21 cellular contexts compared by ENCODE assay signal in the genomic region with DNA sequence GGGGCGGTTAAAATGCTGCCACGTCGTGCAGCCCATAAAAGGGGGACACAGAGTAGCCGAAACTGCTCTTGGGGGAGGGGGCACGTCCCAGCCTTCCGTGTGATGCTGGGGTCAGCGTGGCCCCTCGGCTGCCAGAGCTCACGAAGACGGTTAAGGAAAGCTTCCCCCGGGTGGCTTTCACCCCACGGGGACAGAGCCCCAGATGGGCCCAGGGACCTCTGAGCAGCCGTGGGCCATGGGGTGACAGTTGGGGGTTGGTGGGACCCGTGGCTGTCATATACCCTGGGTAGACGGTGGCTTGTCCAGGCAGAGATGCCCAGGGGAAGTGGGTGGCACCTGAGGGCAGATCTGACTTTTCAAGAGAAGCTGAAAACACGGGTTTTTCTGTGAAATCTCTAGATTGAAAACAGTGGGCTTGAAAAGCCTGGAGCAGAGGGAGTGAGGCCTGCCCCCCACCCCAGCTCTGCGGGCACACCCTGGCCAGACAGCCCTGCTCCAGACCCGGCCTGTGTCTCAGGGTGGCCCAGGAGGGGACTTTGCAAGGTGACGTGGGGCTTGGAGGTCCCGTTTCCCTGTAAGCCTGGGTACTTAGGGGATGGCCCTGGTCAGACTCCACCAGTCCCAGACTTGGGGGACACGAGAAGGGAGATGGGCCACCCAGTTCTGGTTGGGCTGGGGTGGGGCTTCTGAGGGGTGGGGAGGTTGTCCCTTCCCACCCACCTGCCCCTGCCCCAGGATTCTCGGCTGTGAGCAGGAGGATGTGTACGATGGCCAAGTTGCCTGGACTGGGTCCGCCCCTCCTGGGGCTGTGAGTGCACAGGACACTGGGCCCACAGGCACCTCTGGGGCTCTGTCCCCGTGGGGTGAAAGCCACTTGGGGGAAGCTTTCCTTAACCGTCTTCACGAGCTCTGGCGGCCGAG. TPM values are rescaled to one million over a fixed set of nuclear protein-coding genes. Genes with fewer than 3 reads are reported as not detected.
DNase-seq lines count a peak whose midpoint lies in the region; ATAC-seq, FAIRE-seq and TF ChIP-seq lines count a peak whose summit lies in the region.
"Had no signal": no experiment of that assay in that cellular context is flagged by ENCODE, and none has a peak within 500 bp of the region (broad histone marks: within the 10 kb centered on the region; RNA-seq: fewer than 3 reads in every experiment).

No MANE protein-coding gene starts in this region.

- intact Hi-C loops in K562 (cut with micrococcal nuclease) = no loop called here
- intact Hi-C loops in spleen (cut with DNase I; ENCODE audit: low total_unique reads) = no loop called here
- intact Hi-C loops in esophagus muscularis mucosa (cut with DNase I) = no loop called here
- intact Hi-C loops in natural killer cell (cut with micrococcal nuclease) = no loop called here

- H3K9me1 ChIP-seq in K562 (ENCODE audit: control insufficient read depth, insufficient read depth, low read length) = no peaks in the 10 kb centered on the region

- H3K27ac ChIP-seq in K562 (ENCODE audit: extremely low read depth, low read depth, low read length) (no peak overlapping the region), hepatocyte (peak overlapping the region; percentile 88), spleen (no peak overlapping the region), esophagus muscularis mucosa (replicated peaks in 1 of 4) (no peak overlapping the region)
- H3K27ac ChIP-seq: ascending aorta, RWPE1, tibial artery had no signal

- CTCF ChIA-PET in K562 (lab: Yijun Ruan, JAX; ENCODE audit: low intra/inter-chr PET ratio) = no interaction called here

- H3K9ac ChIP-seq in K562 (ENCODE audit: insufficient read depth in 1 of 2, low read depth in 2 of 2, low read length in 2 of 2) = 0 out of 4 replicates have a peak overlapping the region, but pooled peaks of 1 of the 2 experiments have one; percentile 17

- TF ChIP-seq EP300 in K562 (IDR thresholded peaks at IDR 0.05; ENCODE audit: low read length) (no peak), esophagus muscularis mucosa (IDR thresholded peaks at IDR 0.05) (no peak)

- H3K79me2 ChIP-seq in K562 (ENCODE audit: control insufficient read depth, insufficient read depth, low read length) = no peaks in the 10 kb centered on the region
- no peaks in the 10 kb centered on the region for H3K79me2 ChIP-seq in hepatocyte

- H3K9me3 ChIP-seq in K562 (replicated peaks; ENCODE audit: control insufficient read depth, insufficient read depth, low read depth, low read length) (no peaks in the 10 kb centered on the region), hepatocyte (ENCODE audit: low read depth) (no peaks in the 10 kb centered on the region), spleen (no peaks in the 10 kb centered on the region), esophagus muscularis mucosa (no peaks in the 10 kb centered on the region)
- H3K9me3 ChIP-seq: ascending aorta, tibial artery had no signal

- H3K4me1 ChIP-seq in K562 (replicated peaks in 1 of 2; ENCODE audit: control insufficient read depth in 2 of 2, insufficient read depth in 2 of 2, low read length in 2 of 2) (peaks cover 7 to 51% of the 10 kb centered on the region in 2 experiments), hepatocyte (ENCODE audit: insufficient read depth) (peaks cover 17% of the 10 kb centered on the region), spleen (peaks cover 2 to 18% (median 4%) of the 10 kb centered on the region in 6 donors), esophagus muscularis mucosa (peaks cover 1 to 23% (median 4%) of the 10 kb centered on the region in 4 donors)

- FAIRE-seq in K562 (lab: Jason Lieb, UNC) = no peak

- TF ChIP-seq POLR2A in K562 (conservative IDR thresholded peaks at IDR 0.05) = no peak
- TF ChIP-seq POLR2A in spleen (IDR thresholded peaks at IDR 0.05) = no peak
- TF ChIP-seq POLR2A in esophagus muscularis mucosa (IDR thresholded peaks at IDR 0.05; ENCODE audit: low read depth) = no peak

- H3K4me3 ChIP-seq in K562 = no peak overlapping the region
- H3K4me3 ChIP-seq in hepatocyte = no peak overlapping the region
- no peak overlapping the region for H3K4me3 ChIP-seq in spleen
- no peak overlapping the region for H3K4me3 ChIP-seq in esophagus muscularis mucosa
- H3K4me3 ChIP-seq: ascending aorta, tibial artery had no signal

- H3K9me3 Mint-ChIP-seq in natural killer cell = no peaks in the 10 kb centered on the region
- H3K9me3 Mint-ChIP-seq: CD4-positive, alpha-beta T cell had no signal

- no peak overlapping the region for H3K27ac Mint-ChIP-seq in natural killer cell
- H3K27ac Mint-ChIP-seq: CD4-positive, alpha-beta T cell had no signal

- H2AFZ ChIP-seq in K562 (ENCODE audit: low read depth, low read length) = no peak overlapping the region
- no peak overlapping the region for H2AFZ ChIP-seq in hepatocyte

- no peak overlapping the region for H3K4me2 ChIP-seq in K562 (ENCODE audit: insufficient read depth, low read length)
- peak overlapping the region; percentile 25 for H3K4me2 ChIP-seq in hepatocyte

- peaks cover 0 to 3% of the 10 kb centered on the region in 2 donors for H3K4me1 Mint-ChIP-seq in natural killer cell

- H4K20me1 ChIP-seq in K562 (replicated peaks; ENCODE audit: control insufficient read depth, insufficient read depth, low read length) (no peaks in the 10 kb centered on the region), hepatocyte (ENCODE audit: insufficient read depth, poor library complexity, severe bottlenecking) (no peaks in the 10 kb centered on the region)

- POLR2A ChIA-PET in K562 (lab: Yijun Ruan, JAX) = interaction anchor here (0.6 to 0.7 kb wide), 2 partner anchors 113 to 150 kb away, joined by 3 read pairs; no protein-coding TSS in a partner anchor

- no peak overlapping the region for H3K4me3 Mint-ChIP-seq in natural killer cell
- H3K4me3 Mint-ChIP-seq: CD4-positive, alpha-beta T cell had no signal

- H3K27me3 Mint-ChIP-seq in natural killer cell (ENCODE audit: low read depth in 2 of 2) = peaks cover 0 to 8% of the 10 kb centered on the region in 2 donors

- H3K36me3 ChIP-seq in K562 (ENCODE audit: control insufficient read depth, insufficient read depth, low read length) (no peaks in the 10 kb centered on the region), hepatocyte (replicated peaks; ENCODE audit: insufficient read depth, low read depth) (no peaks in the 10 kb centered on the region), spleen (no peaks in the 10 kb centered on the region), esophagus muscularis mucosa (no peaks in the 10 kb centered on the region)
- H3K36me3 ChIP-seq: ascending aorta, tibial artery had no signal

- DNase-seq in GM13977 (ENCODE audit: low spot score) (peak; percentile 41), K562 (ENCODE audit: extremely low read depth in 1 of 4, low spot score in 3 of 4) (peak in 1 of 4 experiments; percentile 3), hepatocyte (ENCODE audit: low spot score) (no peak), spleen (peak; percentile 59), esophagus muscularis mucosa (ENCODE audit: extremely low spot score) (no peak), natural killer cell (no peak), SW480 (ENCODE audit: low spot score) (no peak)
- DNase-seq: activated CD4-positive, alpha-beta T cell treated with anti-CD3 and anti-CD28 coated beads, Interleukin-2, amount 50 U/mL, for 48 hours; activated effector memory CD4-positive, alpha-beta T cell treated with Interleukin-2 at 50 U/mL for 16 hours; CD4-positive, alpha-beta T cell; effector memory CD4-positive, alpha-beta T cell; foreskin fibroblast; NCI-H2081 treated with DMSO at 0.1 percent for 48 hours; NCI-H748 treated with DMSO at 0.1 percent for 48 hours; stimulated activated CD8-positive, alpha-beta memory T cell treated with anti-CD3 and anti-CD28 coated beads, Interleukin-4, amount 100 ng/mL, for 48 hours; T1000 had no signal

- in situ Hi-C loops in GM13977 (cut with MboI; ENCODE audit: low pct_unique_long_range_greater_than_20kb, low sequenced_read_pairs, unreplicated experiment) (no loop called here), K562 (cut with MboI) (no loop called here)

- no peak for TF ChIP-seq CTCF in GM13977 (IDR thresholded peaks at IDR 0.05; ENCODE audit: extremely low read depth, insufficient read depth, missing control alignments)
- TF ChIP-seq CTCF in K562 (IDR thresholded peaks at IDR 0.05 in 2 of 3, conservative IDR thresholded peaks at IDR 0.05 in 1 of 3; ENCODE audit: insufficient read depth in 2 of 3, low read depth in 1 of 3, low read length in 3 of 3) = no peak
- TF ChIP-seq CTCF in hepatocyte (IDR thresholded peaks at IDR 0.05; ENCODE audit: poor library complexity) = no peak
- no peak for TF ChIP-seq CTCF in spleen (IDR thresholded peaks at IDR 0.05 in 8 of 11, conservative IDR thresholded peaks at IDR 0.05 in 3 of 11)
- no peak for TF ChIP-seq CTCF in esophagus muscularis mucosa (IDR thresholded peaks at IDR 0.05)
- no peak for TF ChIP-seq CTCF in natural killer cell (IDR thresholded peaks at IDR 0.05)

- no TSS peak for BruUV-seq in K562 (replicated peaks; lab: Mats Ljungman, UMichigan)

- no peaks in the 10 kb centered on the region for H3K36me3 Mint-ChIP-seq in natural killer cell

- 51% methylated on average over 19 of the region's 29 CpGs for WGBS in K562 (ENCODE audit: insufficient coverage, low coverage, missing lambda C conversion rate)
- 89% methylated on average over 25 of the region's 29 CpGs for WGBS in hepatocyte (ENCODE audit: low lambda C conversion rate, missing lambda C conversion rate)
- WGBS in spleen, 5 donors = 80 to 86% (median 83%) methylated on average over 24 to 29 of the region's 29 CpGs
- 78% methylated on average over 16 of the region's 29 CpGs for WGBS in esophagus muscularis mucosa

- TF ChIP-seq RAD21 in K562 (CRISPR knock-in tag; conservative IDR thresholded peaks at IDR 0.05 in 1 of 2, IDR thresholded peaks at IDR 0.05 in 1 of 2) = no peak

- H3K27me3 ChIP-seq in K562 (ENCODE audit: control insufficient read depth in 2 of 2, insufficient read depth in 2 of 2, low read length in 2 of 2) (no peaks in the 10 kb centered on the region), hepatocyte (no peaks in the 10 kb centered on the region), spleen (replicated peaks in 1 of 7) (peaks cover 0 to 50% (median 2%) of the 10 kb centered on the region in 7 donors), esophagus muscularis mucosa (peaks cover 0 to 27% (median 3%) of the 10 kb centered on the region in 4 donors)
- H3K27me3 ChIP-seq: ascending aorta had no signal

- H3K9me2 ChIP-seq in hepatocyte (replicated peaks; ENCODE audit: insufficient read depth) = no peaks in the 10 kb centered on the region

- no peak for ATAC-seq in K562
- ATAC-seq in natural killer cell = no peak

RNA-seq across cellular contexts. Expression of a gene that starts 0.7 kb away (rescaled TPM):
- 1.3 TPM in 1 of 2 replicates, not detected in the other for total RNA-seq in K562 (2011; cell fraction: chromatin; rRNA removed; ENCODE audit: low replicate concordance)
- total RNA-seq in K562 (2011; cell fraction: nucleolus; rRNA removed) = 0.50 and 0.66 TPM in 2 replicates
- total RNA-seq in K562 (2011; cell fraction: nucleoplasm; rRNA removed) = 0.29 and 1.1 TPM in 2 replicates
- total RNA-seq in K562 (2014; rRNA removed) (not detected in 2 replicates), K562 (2014; rRNA removed; fragmentation: Illumina TruSeq; extraction: Trizol) (not detected in 2 replicates), K562 (2015; rRNA removed; fragmentation: Illumina TruSeq; extraction: Trizol) (not detected in 2 replicates), K562 (2021) (0.38 and 0.40 TPM in 2 replicates), hepatocyte (6.8 and 9.3 TPM in 2 replicates), spleen (1 to 10 TPM in 2 of 7 donors, under 1 TPM in 2, not detected in 3; 0.32 to 1.9 (median 0.85) TPM), esophagus muscularis mucosa (1 to 10 TPM in 2 of 4 donors, not detected in 2; 1.5 to 5.4 TPM), natural killer cell (1 to 10 TPM in 2 of 3 donors, under 1 TPM in 1; 0.39 to 6.6 (median 2.2) TPM)
- polyA plus RNA-seq in K562 (2011; rRNA removed) (0.12 TPM in 1 of 2 replicates, not detected in the other), K562 (2014; fragmentation: Illumina TruSeq; extraction: Trizol) (not detected in 2 replicates), K562 (2014; fragmentation: Nextera tagmentation; extraction: Ambion mirVana) (not detected), K562 (2014; rRNA removed) (0.01 TPM in 1 of 2 replicates, not detected in the other), hepatocyte (8.7 and 10.2 TPM in 2 replicates), spleen (under 1 TPM; 0.04 to 0.22 (median 0.08) TPM)
- 0.12 and 0.21 TPM in 2 replicates for polyA plus RNA-seq in K562 (2011; cell fraction: cytosol; rRNA removed)
- 0.14 and 0.65 TPM in 2 replicates for polyA plus RNA-seq in K562 (2011; cell fraction: nucleus; rRNA removed)
- polyA plus RNA-seq in K562 (2012) = 0.55 and 1.1 TPM in 2 replicates
- not detected in 2 replicates for polyA minus RNA-seq in K562 (2011; rRNA and poly(A)+ RNA removed)
- polyA minus RNA-seq in K562 (2011; cell fraction: cytosol; rRNA and poly(A)+ RNA removed) = not detected in 2 replicates
- 0.27 TPM in 1 of 2 replicates, not detected in the other for polyA minus RNA-seq in K562 (2011; cell fraction: nucleus; rRNA and poly(A)+ RNA removed)
- total RNA-seq: ascending aorta had no signal

RNA-seq across cellular contexts. Expression of a gene that starts 33.0 kb away (rescaled TPM):
- total RNA-seq in K562 (2011; cell fraction: chromatin; rRNA removed; ENCODE audit: low replicate concordance) = 0.51 and 1.8 TPM in 2 replicates
- 1.8 and 2.2 TPM in 2 replicates for total RNA-seq in K562 (2011; cell fraction: nucleolus; rRNA removed)
- 1.1 TPM in 1 of 2 replicates, not detected in the other for total RNA-seq in K562 (2011; cell fraction: nucleoplasm; rRNA removed)
- total RNA-seq in K562 (2014; rRNA removed) = 0.61 TPM in 1 of 2 replicates, not detected in the other
- not detected in 2 replicates for total RNA-seq in K562 (2014; rRNA removed; fragmentation: Illumina TruSeq; extraction: Trizol)
- not detected in 2 replicates for total RNA-seq in K562 (2015; rRNA removed; fragmentation: Illumina TruSeq; extraction: Trizol)
- total RNA-seq in K562 (2021) = 0.31 and 0.42 TPM in 2 replicates
- polyA plus RNA-seq in K562 (2011; rRNA removed) = 0.08 TPM in 1 of 2 replicates, not detected in the other
- polyA plus RNA-seq in K562 (2011; cell fraction: cytosol; rRNA removed) = not detected in 2 replicates
- polyA plus RNA-seq in K562 (2011; cell fraction: nucleus; rRNA removed) = 0.15 and 0.43 TPM in 2 replicates
- polyA plus RNA-seq in K562 (2012) = 0.90 and 1.00 TPM in 2 replicates
- not detected in 2 replicates for polyA plus RNA-seq in K562 (2014; fragmentation: Illumina TruSeq; extraction: Trizol)
- polyA plus RNA-seq in K562 (2014; fragmentation: Nextera tagmentation; extraction: Ambion mirVana) = not detected
- 0.38 TPM in 1 of 2 replicates, not detected in the other for polyA plus RNA-seq in K562 (2014; rRNA removed)
- not detected in 2 replicates for polyA minus RNA-seq in K562 (2011; rRNA and poly(A)+ RNA removed)
- not detected in 2 replicates for polyA minus RNA-seq in K562 (2011; cell fraction: cytosol; rRNA and poly(A)+ RNA removed)
- polyA minus RNA-seq in K562 (2011; cell fraction: nucleus; rRNA and poly(A)+ RNA removed) = 0.33 and 0.67 TPM in 2 replicates
- 0.20 and 0.53 TPM in 2 replicates for total RNA-seq in hepatocyte
- not detected in 2 replicates for polyA plus RNA-seq in hepatocyte
- total RNA-seq in spleen = under 1 TPM in 2 of 7 donors, not detected in 5; 0.25 to 0.85 TPM
- polyA plus RNA-seq in spleen = not detected
- 1 to 10 TPM in 1 of 4 donors, not detected in 3; 2.7 TPM for total RNA-seq in esophagus muscularis mucosa
- under 1 TPM in 1 of 3 donors, not detected in 2; 0.88 TPM for total RNA-seq in natural killer cell
- total RNA-seq: ascending aorta had no signal

RNA-seq across cellular contexts. Expression of a gene that starts 49.1 kb away (rescaled TPM):
- total RNA-seq in K562 (2011; cell fraction: chromatin; rRNA removed; ENCODE audit: low replicate concordance) = 0.88 and 5.3 TPM in 2 replicates
- 7.6 and 13.2 TPM in 2 replicates for total RNA-seq in K562 (2011; cell fraction: nucleolus; rRNA removed)
- total RNA-seq in K562 (2011; cell fraction: nucleoplasm; rRNA removed) = 4.0 and 4.3 TPM in 2 replicates
- total RNA-seq in K562 (2014; rRNA removed) (1.3 and 2.0 TPM in 2 replicates), K562 (2014; rRNA removed; fragmentation: Illumina TruSeq; extraction: Trizol) (0.15 TPM in 1 of 2 replicates, not detected in the other), K562 (2015; rRNA removed; fragmentation: Illumina TruSeq; extraction: Trizol) (0.25 and 0.53 TPM in 2 replicates), K562 (2021) (0.87 and 1.0 TPM in 2 replicates), hepatocyte (not detected in 2 replicates), spleen (1 to 10 TPM; 3.1 to 7.9 (median 5.4) TPM), esophagus muscularis mucosa (1 to 10 TPM in 2 of 4 donors, under 1 TPM in 2; 0.11 to 2.5 (median 1.2) TPM), natural killer cell (under 1 TPM in 1 of 3 donors, not detected in 2; 0.45 TPM)
- polyA plus RNA-seq in K562 (2011; rRNA removed) (2.3 and 2.5 TPM in 2 replicates), K562 (2014; fragmentation: Illumina TruSeq; extraction: Trizol) (0.28 and 0.90 TPM in 2 replicates), K562 (2014; fragmentation: Nextera tagmentation; extraction: Ambion mirVana) (not detected), K562 (2014; rRNA removed) (1.1 TPM in 2 replicates), hepatocyte (0.44 and 0.84 TPM in 2 replicates), spleen (1 to 10 TPM; 2.7 to 7.3 (median 5.2) TPM)
- 3.0 and 16.0 TPM in 2 replicates for polyA plus RNA-seq in K562 (2011; cell fraction: cytosol; rRNA removed)
- polyA plus RNA-seq in K562 (2011; cell fraction: nucleus; rRNA removed) = 1.8 and 6.6 TPM in 2 replicates
- 1.0 and 1.2 TPM in 2 replicates for polyA plus RNA-seq in K562 (2012)
- 0.18 and 0.56 TPM in 2 replicates for polyA minus RNA-seq in K562 (2011; rRNA and poly(A)+ RNA removed)
- polyA minus RNA-seq in K562 (2011; cell fraction: cytosol; rRNA and poly(A)+ RNA removed) = 1.8 and 2.1 TPM in 2 replicates
- 0.56 and 0.94 TPM in 2 replicates for polyA minus RNA-seq in K562 (2011; cell fraction: nucleus; rRNA and poly(A)+ RNA removed)
- total RNA-seq: ascending aorta, progenitor cell of endocrine pancreas had no signal

RNA-seq across cellular contexts. Expression of a gene that starts 59.9 kb away (rescaled TPM):
- total RNA-seq in K562 (2011; cell fraction: chromatin; rRNA removed; ENCODE audit: low replicate concordance) = not detected in 2 replicates
- not detected in 2 replicates for total RNA-seq in K562 (2011; cell fraction: nucleolus; rRNA removed)
- not detected in 2 replicates for total RNA-seq in K562 (2011; cell fraction: nucleoplasm; rRNA removed)
- total RNA-seq in K562 (2014; rRNA removed) = not detected in 2 replicates
- not detected in 2 replicates for total RNA-seq in K562 (2014; rRNA removed; fragmentation: Illumina TruSeq; extraction: Trizol)
- not detected in 2 replicates for total RNA-seq in K562 (2015; rRNA removed; fragmentation: Illumina TruSeq; extraction: Trizol)
- total RNA-seq in K562 (2021) = not detected in 2 replicates
- not detected in 2 replicates for polyA plus RNA-seq in K562 (2011; rRNA removed)
- not detected in 2 replicates for polyA plus RNA-seq in K562 (2011; cell fraction: cytosol; rRNA removed)
- not detected in 2 replicates for polyA plus RNA-seq in K562 (2011; cell fraction: nucleus; rRNA removed)
- not detected in 2 replicates for polyA plus RNA-seq in K562 (2012)
- polyA plus RNA-seq in K562 (2014; fragmentation: Illumina TruSeq; extraction: Trizol) = not detected in 2 replicates
- polyA plus RNA-seq in K562 (2014; fragmentation: Nextera tagmentation; extraction: Ambion mirVana) = not detected
- polyA plus RNA-seq in K562 (2014; rRNA removed) = not detected in 2 replicates
- not detected in 2 replicates for polyA minus RNA-seq in K562 (2011; rRNA and poly(A)+ RNA removed)
- polyA minus RNA-seq in K562 (2011; cell fraction: cytosol; rRNA and poly(A)+ RNA removed) = not detected in 2 replicates
- polyA minus RNA-seq in K562 (2011; cell fraction: nucleus; rRNA and poly(A)+ RNA removed) = not detected in 2 replicates
- total RNA-seq in hepatocyte = not detected in 2 replicates
- polyA plus RNA-seq in hepatocyte = not detected in 2 replicates
- total RNA-seq in spleen = 1 to 10 TPM in 4 of 7 donors, under 1 TPM in 3; 0.34 to 2.2 (median 1.0) TPM
- polyA plus RNA-seq in spleen = under 1 TPM; 0.39 to 0.93 (median 0.49) TPM
- under 1 TPM in 1 of 4 donors, not detected in 3; 0.17 TPM for total RNA-seq in esophagus muscularis mucosa
- total RNA-seq in natural killer cell = 1 to 10 TPM in 1 of 3 donors, under 1 TPM in 2; 0.47 to 1.7 (median 0.68) TPM
- total RNA-seq: ascending aorta, mucosa of gallbladder, progenitor cell of endocrine pancreas had no signal

Comparison
In these comparisons a context has a peak if more than half of its experiments do, and no peak if none do; other contexts are left out.
1. DNase-seq: peak in GM13977 (single experiment) and spleen (single experiment); none in hepatocyte (single experiment), esophagus muscularis mucosa (single experiment), natural killer cell (single experiment) and SW480 (single experiment).